7 cellular contexts compared by ENCODE assay signal in genomic region chr9:128190516-128191405, GRCh38. TPM values are rescaled to one million over a fixed set of nuclear protein-coding genes. Genes with fewer than 3 reads are reported as not detected.
DNase-seq lines count a peak whose midpoint lies in the region; ATAC-seq and TF ChIP-seq lines count a peak whose summit lies in the region.
"Had no signal": no experiment of that assay in that cellular context is flagged by ENCODE, and none has a peak within 500 bp of the region (broad histone marks: within the 10 kb centered on the region; RNA-seq: fewer than 3 reads in every experiment).

No MANE protein-coding gene starts in this region.

- H3K36me3 Mint-ChIP-seq in osteocyte (ENCODE audit: unreplicated experiment) = peaks cover 19% of the 10 kb centered on the region

- no peaks in the 10 kb centered on the region for H4K20me1 ChIP-seq in DND-41 (ENCODE audit: insufficient read depth, low read length)

- peak overlapping the region; percentile 99 for H2AFZ ChIP-seq in DND-41 (ENCODE audit: low read depth, low read length)

- peak overlapping the region; percentile 79 for H3K27ac ChIP-seq in DND-41 (ENCODE audit: low read length)
- peak overlapping the region; percentile 88 for H3K27ac ChIP-seq in cingulate gyrus (ENCODE audit: low read depth, low read length)

- DNase-seq in DND-41 = peak; percentile 49
- DNase-seq in osteocyte (ENCODE audit: extremely low spot score, unreplicated experiment) = no peak
- no peak for DNase-seq in mesenteric fat pad (ENCODE audit: low spot score)

- H3K79me2 ChIP-seq in DND-41 (ENCODE audit: insufficient read depth, low read length) = peaks cover 13% of the 10 kb centered on the region

- peak overlapping the region; percentile 95 for H3K4me3 Mint-ChIP-seq in osteocyte (ENCODE audit: unreplicated experiment)

- peak overlapping the region; percentile 76 for H3K9ac ChIP-seq in DND-41 (ENCODE audit: low read depth, low read length)

- peak overlapping the region; percentile 93 for H3K27ac Mint-ChIP-seq in osteocyte (ENCODE audit: unreplicated experiment)

- H3K9me3 Mint-ChIP-seq in osteocyte (ENCODE audit: unreplicated experiment) = no peaks in the 10 kb centered on the region

- no peaks in the 10 kb centered on the region for H3K27me3 ChIP-seq in DND-41 (ENCODE audit: insufficient read depth, low read length, poor library complexity)

- H3K4me3 ChIP-seq in DND-41 (ENCODE audit: low read depth in 1 of 2, low read length in 2 of 2) = peak overlapping the region; percentile 65 to 90; a peak in 3 of 4 replicates

- TF ChIP-seq CTCF in DND-41 (IDR thresholded peaks at IDR 0.05; ENCODE audit: borderline replicate concordance, extremely low read depth, low read length, poor library complexity, severe bottlenecking) = no peak
- no peak for TF ChIP-seq CTCF in osteocyte (IDR thresholded peaks at IDR 0.05)

- H3K9me3 ChIP-seq in DND-41 (ENCODE audit: insufficient read depth, low read length, severe bottlenecking) = no peaks in the 10 kb centered on the region

- H3K4me2 ChIP-seq in DND-41 (ENCODE audit: insufficient read depth, low read length) = peak overlapping the region; percentile 80

- H3K4me1 Mint-ChIP-seq in osteocyte (ENCODE audit: unreplicated experiment) = peaks cover 19% of the 10 kb centered on the region

- H3K27me3 Mint-ChIP-seq in osteocyte (ENCODE audit: unreplicated experiment) = no peaks in the 10 kb centered on the region

- peaks cover 21% of the 10 kb centered on the region for H3K36me3 ChIP-seq in DND-41 (ENCODE audit: insufficient read depth, low read length)

- ATAC-seq in DND-41 (ENCODE audit: insufficient read depth, low read depth) = peak; percentile 66
- peak; percentile 31 for ATAC-seq in HG03175 (IDR thresholded peaks at IDR 0.05; ENCODE audit: unreplicated experiment)
- no peak for ATAC-seq in HG03342 (IDR thresholded peaks at IDR 0.05; ENCODE audit: unreplicated experiment)

- H3K4me1 ChIP-seq in DND-41 (ENCODE audit: insufficient read depth, low read length) = peaks cover 18% of the 10 kb centered on the region

RNA-seq across cellular contexts. Expression of gene CIZ1, which starts 0.6 kb away (rescaled TPM):
- total RNA-seq in osteocyte (147 and 170 TPM in 2 replicates), mesenteric fat pad (100.0 TPM)

RNA-seq across cellular contexts. Expression of gene DNM1, which starts 12.4 kb away (rescaled TPM):
- total RNA-seq in osteocyte (40.2 and 45.4 TPM in 2 replicates), mesenteric fat pad (24.1 TPM)

RNA-seq across cellular contexts. Expression of gene BBLN, which starts 30.7 kb away (rescaled TPM):
- total RNA-seq in osteocyte = 93.3 and 93.9 TPM in 2 replicates
- 63.7 TPM for total RNA-seq in mesenteric fat pad

RNA-seq across cellular contexts. Expression of gene LCN2, which starts 41.5 kb away (rescaled TPM):
- total RNA-seq in osteocyte (not detected in 2 replicates), mesenteric fat pad (0.64 TPM)
- total RNA-seq: T-helper 1 cell treated with Interleukin-12 subunit alpha and Interleukin-12 subunit beta and Interleukin-4 antibody, amounts not matched to agents 30 ng/mL and 1 ng/mL, for 36 hours had no signal
